12 cellular contexts compared by ENCODE assay signal in genomic region chr22:26587991-26588613, GRCh38. TPM values are rescaled to one million over a fixed set of nuclear protein-coding genes. Genes with fewer than 3 reads are reported as not detected.
A peak's percentile ranks its signal among the peaks of the same experiment; 100 is the strongest.
DNase-seq lines count a peak whose midpoint lies in the region; ATAC-seq and TF ChIP-seq lines count a peak whose summit lies in the region.
"Had no signal": no experiment of that assay in that cellular context is flagged by ENCODE, and none has a peak within 500 bp of the region (broad histone marks: within the 10 kb centered on the region; RNA-seq: fewer than 3 reads in every experiment).

No MANE protein-coding gene starts in this region.

- peak; percentile 21 for ATAC-seq in naive thymus-derived CD4-positive, alpha-beta T cell
- ATAC-seq in GM21390 (IDR thresholded peaks at IDR 0.05; ENCODE audit: unreplicated experiment) (no peak), GM21381 (IDR thresholded peaks at IDR 0.05; ENCODE audit: unreplicated experiment) (no peak)
- ATAC-seq: left ventricle myocardium superior had no signal

- H3F3A ChIP-seq in MM.1S (ENCODE audit: insufficient read depth, low read length) = peaks cover 48% of the 10 kb centered on the region

- TF ChIP-seq CTCF in MM.1S (IDR thresholded peaks at IDR 0.05; ENCODE audit: low read length) (no peak), tibial nerve (IDR thresholded peaks at IDR 0.05) (no peak)

- H3K9ac ChIP-seq in MM.1S (ENCODE audit: low read length) (peak overlapping the region; percentile 98), adipocyte (ENCODE audit: low read length) (no peak overlapping the region)

- H3K27me3 ChIP-seq in CD4-positive, alpha-beta memory T cell (ENCODE audit: insufficient read depth, low read length) = no peaks in the 10 kb centered on the region
- H3K27me3 ChIP-seq in MM.1S (replicated peaks; ENCODE audit: insufficient read depth, low read length) (no peaks in the 10 kb centered on the region), adipocyte (replicated peaks; ENCODE audit: control insufficient read depth, insufficient read depth, low read length) (peaks cover 6% of the 10 kb centered on the region), tibial nerve (no peaks in the 10 kb centered on the region)
- H3K27me3 ChIP-seq in naive thymus-derived CD4-positive, alpha-beta T cell (ENCODE audit: control insufficient read depth in 2 of 2, insufficient read depth in 2 of 2, low read length in 2 of 2) = no peaks in the 10 kb centered on the region

- H3K27ac Mint-ChIP-seq in CD4-positive, alpha-beta memory T cell = peak overlapping the region in 6 of 7 donors; percentile 31 to 92 (median 86)
- peak overlapping the region; percentile 64 to 89 (median 81) for H3K27ac Mint-ChIP-seq in naive thymus-derived CD4-positive, alpha-beta T cell

- intact Hi-C loops in CD4-positive, alpha-beta memory T cell (cut with micrococcal nuclease) = no loop called here
- intact Hi-C loops in naive thymus-derived CD4-positive, alpha-beta T cell (cut with micrococcal nuclease) = no loop called here

- H4K20me1 ChIP-seq in MM.1S (ENCODE audit: insufficient read depth, low read length) = peaks cover 7% of the 10 kb centered on the region; the same call in 1 of the 2 replicates

- peak overlapping the region; percentile 94 for H3K4me2 ChIP-seq in MM.1S (ENCODE audit: low read depth, low read length)

- H3K36me3 Mint-ChIP-seq in CD4-positive, alpha-beta memory T cell = peaks cover 0 to 13% of the 10 kb centered on the region in 2 donors
- peaks cover 0 to 13% (median 0%) of the 10 kb centered on the region in 5 donors for H3K36me3 Mint-ChIP-seq in naive thymus-derived CD4-positive, alpha-beta T cell

- CTCF ChIA-PET in CD4-positive, alpha-beta memory T cell (lab: Charles Lee; ENCODE audit: partially characterized antibody) = no interaction called here
- CTCF ChIA-PET in naive thymus-derived CD4-positive, alpha-beta T cell (lab: Charles Lee) = no interaction called here

- peak overlapping the region in 1 of 2 donors; percentile 78 for H3K4me3 ChIP-seq in CD4-positive, alpha-beta memory T cell (ENCODE audit: low read length in 2 of 2)
- H3K4me3 ChIP-seq in MM.1S (ENCODE audit: low read length) (peak overlapping the region; percentile 76), adipocyte (ENCODE audit: low read length) (no peak overlapping the region), tibial nerve (no peak overlapping the region)
- peak overlapping the region; percentile 92 for H3K4me3 ChIP-seq in naive thymus-derived CD4-positive, alpha-beta T cell (ENCODE audit: low read length)

- no peak for TF ChIP-seq POLR2A in tibial nerve (IDR thresholded peaks at IDR 0.05)

- TF ChIP-seq EP300 in tibial nerve (IDR thresholded peaks at IDR 0.05) = no peak

- H3K4me1 Mint-ChIP-seq in CD4-positive, alpha-beta memory T cell = peaks cover 41 to 80% (median 60%) of the 10 kb centered on the region in 4 donors
- H3K4me1 Mint-ChIP-seq in naive thymus-derived CD4-positive, alpha-beta T cell = peaks cover 43 to 79% (median 70%) of the 10 kb centered on the region in 7 donors

- H3K9me3 Mint-ChIP-seq in CD4-positive, alpha-beta memory T cell = peaks cover 0 to 2% (median 0%) of the 10 kb centered on the region in 8 donors
- H3K9me3 Mint-ChIP-seq in naive thymus-derived CD4-positive, alpha-beta T cell = no peaks in the 10 kb centered on the region

- H3K27me3 Mint-ChIP-seq in CD4-positive, alpha-beta memory T cell = no peaks in the 10 kb centered on the region
- H3K27me3 Mint-ChIP-seq in naive thymus-derived CD4-positive, alpha-beta T cell = no peaks in the 10 kb centered on the region

- no peaks in the 10 kb centered on the region for H3K36me3 ChIP-seq in CD4-positive, alpha-beta memory T cell (ENCODE audit: insufficient read depth, low read length)
- no peaks in the 10 kb centered on the region for H3K36me3 ChIP-seq in MM.1S (replicated peaks; ENCODE audit: insufficient read depth, low read length)
- H3K36me3 ChIP-seq in adipocyte (ENCODE audit: control insufficient read depth, insufficient read depth, low read length, severe bottlenecking) = peaks cover 2% of the 10 kb centered on the region
- H3K36me3 ChIP-seq in naive thymus-derived CD4-positive, alpha-beta T cell (ENCODE audit: control insufficient read depth in 2 of 3, insufficient read depth in 3 of 3, low read length in 3 of 3) = no peaks in the 10 kb centered on the region
- H3K36me3 ChIP-seq in tibial nerve = no peaks in the 10 kb centered on the region

- POLR2A ChIA-PET in CD4-positive, alpha-beta memory T cell (lab: Charles Lee; ENCODE audit: partially characterized antibody) = interaction anchor here (1.2 to 2.8 kb wide), 3 partner anchors 8 to 104 kb away, joined by 3 to 12 read pairs (median 5); partner anchors contain the start of genes HPS4 and SRRD
- POLR2A ChIA-PET in naive thymus-derived CD4-positive, alpha-beta T cell (lab: Charles Lee) = interaction anchor here (0.6 kb wide), 1 partner anchor 85 kb away, joined by 3 read pairs; no protein-coding TSS in a partner anchor

- H3K4me1 ChIP-seq in CD4-positive, alpha-beta memory T cell (ENCODE audit: insufficient read depth, low read length) = peaks cover 72% of the 10 kb centered on the region
- H3K4me1 ChIP-seq in MM.1S (ENCODE audit: low read length) (peaks cover 44% of the 10 kb centered on the region), adipocyte (ENCODE audit: control insufficient read depth, insufficient read depth, low read length) (peaks cover 17% of the 10 kb centered on the region), tibial nerve (peaks cover 0 to 39% (median 14%) of the 10 kb centered on the region in 4 donors)
- H3K4me1 ChIP-seq in naive thymus-derived CD4-positive, alpha-beta T cell (ENCODE audit: control insufficient read depth in 2 of 2, insufficient read depth in 2 of 2, low read length in 2 of 2) = peaks cover 39 to 45% of the 10 kb centered on the region in 2 donors

- 91% methylated on average over 4 of the region's 4 CpGs for WGBS in tibial nerve, 2 donors

- no peaks in the 10 kb centered on the region for H3K9me3 ChIP-seq in CD4-positive, alpha-beta memory T cell (ENCODE audit: control insufficient read depth in 1 of 2, low read length in 2 of 2)
- H3K9me3 ChIP-seq in MM.1S (replicated peaks; ENCODE audit: insufficient read depth, low read length) = no peaks in the 10 kb centered on the region
- H3K9me3 ChIP-seq in adipocyte (ENCODE audit: control insufficient read depth, low read length) = peaks cover 4% of the 10 kb centered on the region
- no peaks in the 10 kb centered on the region for H3K9me3 ChIP-seq in naive thymus-derived CD4-positive, alpha-beta T cell (ENCODE audit: control insufficient read depth in 2 of 3, low read length in 3 of 3)
- no peaks in the 10 kb centered on the region for H3K9me3 ChIP-seq in tibial nerve

- H3K4me3 Mint-ChIP-seq in CD4-positive, alpha-beta memory T cell = peak overlapping the region; percentile 89 to 94 (median 90)
- peak overlapping the region; percentile 80 to 95 (median 87) for H3K4me3 Mint-ChIP-seq in naive thymus-derived CD4-positive, alpha-beta T cell

- peaks cover 67% of the 10 kb centered on the region for H3K79me2 ChIP-seq in MM.1S (ENCODE audit: low read length)

- H3K27ac ChIP-seq in CD4-positive, alpha-beta memory T cell (ENCODE audit: low read depth, low read length) = no peak overlapping the region
- H3K27ac ChIP-seq in MM.1S (ENCODE audit: low read length) (peak overlapping the region; percentile 70), tibial nerve (no peak overlapping the region)
- peak overlapping the region; percentile 79 for H3K27ac ChIP-seq in naive thymus-derived CD4-positive, alpha-beta T cell (ENCODE audit: low read depth, low read length)

- DNase-seq in CD4-positive, alpha-beta memory T cell = no peak
- DNase-seq in MM.1S = no peak
- DNase-seq in adipocyte (ENCODE audit: low read depth) = peak; percentile 15
- DNase-seq in naive thymus-derived CD4-positive, alpha-beta T cell = no peak
- no peak for DNase-seq in GM03348 (ENCODE audit: low spot score)
- DNase-seq in tibial nerve (ENCODE audit: low spot score in 2 of 2) = no peak
- DNase-seq: activated CD4-positive, alpha-beta T cell treated with anti-CD3 and anti-CD28 coated beads for 1 hour; left ventricle myocardium superior; NCI-H446; stimulated activated CD4-positive, alpha-beta T cell treated with anti-CD3 and anti-CD28 coated beads, Interleukin-4, amount 100 ng/mL, for 1 hour had no signal

- no peaks in the 10 kb centered on the region for H3K9me2 ChIP-seq in MM.1S (replicated peaks; ENCODE audit: insufficient read depth, low read length)

- no peak overlapping the region for H2AFZ ChIP-seq in MM.1S (ENCODE audit: low read length)

RNA-seq across cellular contexts. Expression of gene TPST2, which starts 1.8 kb away (rescaled TPM):
- total RNA-seq in CD4-positive, alpha-beta memory T cell = 10 to 100 TPM; 23.9 to 27.9 TPM
- 10 to 100 TPM; 46.6 to 47.8 TPM for polyA plus RNA-seq in CD4-positive, alpha-beta memory T cell
- 10 to 100 TPM; 16.7 to 44.8 (median 20.6) TPM for total RNA-seq in naive thymus-derived CD4-positive, alpha-beta T cell
- 10 to 100 TPM; 14.4 to 30.5 TPM for polyA plus RNA-seq in naive thymus-derived CD4-positive, alpha-beta T cell
- total RNA-seq in tibial nerve = 10 to 100 TPM; 39.1 to 83.4 (median 60.6) TPM

RNA-seq across cellular contexts. Expression of gene CRYBB1, which starts 29.7 kb away (rescaled TPM):
- not detected for total RNA-seq in CD4-positive, alpha-beta memory T cell
- not detected for polyA plus RNA-seq in CD4-positive, alpha-beta memory T cell
- not detected for total RNA-seq in naive thymus-derived CD4-positive, alpha-beta T cell
- not detected for polyA plus RNA-seq in naive thymus-derived CD4-positive, alpha-beta T cell
- 1 to 10 TPM in 3 of 4 donors, under 1 TPM in 1; 0.84 to 4.8 (median 1.8) TPM for total RNA-seq in tibial nerve

RNA-seq across cellular contexts. Expression of gene CRYBA4, which starts 33.7 kb away (rescaled TPM):
- total RNA-seq in CD4-positive, alpha-beta memory T cell = not detected
- polyA plus RNA-seq in CD4-positive, alpha-beta memory T cell = not detected
- total RNA-seq in naive thymus-derived CD4-positive, alpha-beta T cell = not detected
- polyA plus RNA-seq in naive thymus-derived CD4-positive, alpha-beta T cell = not detected
- total RNA-seq in tibial nerve = not detected
- total RNA-seq: left ventricle myocardium superior had no signal

Comparison
In these comparisons a context has a peak if more than half of its experiments do, and no peak if none do; other contexts are left out.
1. H3K27ac ChIP-seq: peak in MM.1S (single experiment) and naive thymus-derived CD4-positive, alpha-beta T cell (single experiment); none in CD4-positive, alpha-beta memory T cell (single experiment) and tibial nerve (0 of 4).
2. H3K4me3 ChIP-seq: peak in MM.1S (single experiment) and naive thymus-derived CD4-positive, alpha-beta T cell (single experiment); none in adipocyte (single experiment) and tibial nerve (0 of 4).